8 cellular contexts compared by ENCODE assay signal in the genomic region with DNA sequence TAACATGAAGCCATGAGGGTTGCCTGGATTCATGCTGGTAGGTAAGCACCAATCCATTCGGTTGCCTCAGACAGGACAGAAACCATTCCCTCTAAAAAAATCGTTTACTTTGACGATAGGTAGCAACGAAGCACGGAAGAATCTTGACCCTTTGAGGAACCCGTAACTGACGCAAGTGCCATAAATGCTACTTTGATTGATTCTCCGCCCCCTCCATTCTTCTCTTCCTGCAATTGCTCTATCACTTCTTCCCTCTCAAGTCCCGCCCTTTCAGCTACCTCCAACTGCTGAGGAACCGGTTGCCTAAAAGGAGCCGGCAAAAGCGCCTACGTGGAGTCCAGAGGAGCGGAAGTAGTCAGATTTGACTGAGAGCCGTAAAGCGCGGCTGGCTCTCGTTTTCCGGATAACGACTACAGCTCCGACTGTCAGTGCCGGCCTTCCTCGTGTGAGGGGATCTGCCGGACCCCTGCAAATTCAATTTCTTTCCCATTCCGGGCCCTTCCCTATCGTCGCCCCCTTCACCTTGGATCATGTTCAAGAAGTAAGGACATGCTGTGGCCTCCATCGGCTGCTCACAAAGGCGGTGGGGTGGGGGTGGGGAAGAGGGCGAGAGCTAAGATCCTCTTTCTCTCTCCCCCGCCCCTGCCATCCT. TPM values are rescaled to one million over a fixed set of nuclear protein-coding genes. Genes with fewer than 3 reads are reported as not detected.
DNase-seq lines count a peak whose midpoint lies in the region; ATAC-seq and TF ChIP-seq lines count a peak whose summit lies in the region.

TSS of gene MCTS1 (plus strand) at position 395 of the 652 bp plus-strand sequence. CDS start at position 531, 136 bp downstream.

- H3K27me3 ChIP-seq in H7 (ENCODE audit: control insufficient read depth, insufficient read depth, low read length) = no peaks in the 10 kb centered on the region
- no peaks in the 10 kb centered on the region for H3K27me3 ChIP-seq in MG63
- H3K27me3 ChIP-seq in foreskin keratinocyte = no peaks in the 10 kb centered on the region
- H3K27me3 ChIP-seq in neural progenitor cell = no peaks in the 10 kb centered on the region

- peak within 1 kb of the TSS; percentile 68 for H3K4me2 ChIP-seq in neural progenitor cell

- H3K9me3 ChIP-seq in ES-I3 (ENCODE audit: control insufficient read depth, insufficient read depth, low read length) = no peaks in the 10 kb centered on the region
- no peaks in the 10 kb centered on the region for H3K9me3 ChIP-seq in MG63
- peaks cover 5% of the 10 kb centered on the region for H3K9me3 ChIP-seq in neural progenitor cell (ENCODE audit: low read depth)

- H3K4me3 Mint-ChIP-seq in neural progenitor cell = peak within 1 kb of the TSS; percentile 91

- peaks cover 3% of the 10 kb centered on the region for H3K9me3 Mint-ChIP-seq in neural progenitor cell

- DNase-seq in H7 (peak; percentile 42), MG63 (peak; percentile 93), SIG-M5 treated with dmso at 0.1 percent for 504 hours (lab: John Stamatoyannopoulos, UW; ENCODE audit: unreplicated experiment) (peak; percentile 95), foreskin keratinocyte (peak; percentile 87 to 94), neural progenitor cell (ENCODE audit: low spot score) (peak; percentile 89), stromal cell of bone marrow (ENCODE audit: low read depth) (peak; percentile 90)
- DNase-seq in activated naive CD4-positive, alpha-beta T cell (lab: John Stamatoyannopoulos, UW) = peak; percentile 21 to 55 (median 32)

- peaks cover 22% of the 10 kb centered on the region for H3K79me2 ChIP-seq in neural progenitor cell (ENCODE audit: low read depth)

- H3K9ac ChIP-seq in ES-I3 (ENCODE audit: low read depth, low read length) (peak within 1 kb of the TSS; percentile 76), neural progenitor cell (peak within 1 kb of the TSS; percentile 10)

- ATAC-seq in foreskin keratinocyte = peak; percentile 98

- H3K36me3 Mint-ChIP-seq in neural progenitor cell = peaks cover 3% of the 10 kb centered on the region

- H3K36me3 ChIP-seq in ES-I3 (ENCODE audit: insufficient read depth, low read length) (peaks cover 4% of the 10 kb centered on the region), H7 (replicated peaks; ENCODE audit: control insufficient read depth, insufficient read depth, low read length) (no peaks in the 10 kb centered on the region), MG63 (peaks cover 14% of the 10 kb centered on the region), neural progenitor cell (no peaks in the 10 kb centered on the region)

- H4K20me1 ChIP-seq in neural progenitor cell (ENCODE audit: low read depth) = no peaks in the 10 kb centered on the region

- H3K4me1 ChIP-seq in ES-I3 (ENCODE audit: insufficient read depth, low read length) = no peaks in the 10 kb centered on the region
- no peaks in the 10 kb centered on the region for H3K4me1 ChIP-seq in foreskin keratinocyte
- no peaks in the 10 kb centered on the region for H3K4me1 ChIP-seq in neural progenitor cell

- H3K4me1 Mint-ChIP-seq in neural progenitor cell = no peaks in the 10 kb centered on the region

- TF ChIP-seq CTCF in foreskin keratinocyte (conservative IDR thresholded peaks at IDR 0.05) (no peak), neural progenitor cell (IDR thresholded peaks at IDR 0.05) (no peak)

- H3K4me3 ChIP-seq in H7 (ENCODE audit: insufficient read depth, low read depth, low read length) (peak within 1 kb of the TSS; percentile 48), MG63 (peak within 1 kb of the TSS; percentile 83), neural progenitor cell (peak within 1 kb of the TSS; percentile 54)

- peaks cover 11% of the 10 kb centered on the region for H3F3A ChIP-seq in neural progenitor cell (ENCODE audit: low read depth)

- H2AFZ ChIP-seq in neural progenitor cell (replicated peaks) = peak within 1 kb of the TSS; percentile 38

- peaks cover 2% of the 10 kb centered on the region for H3K27me3 Mint-ChIP-seq in neural progenitor cell (ENCODE audit: insufficient read depth, low read depth)

- peak within 1 kb of the TSS; percentile 96 for H3K27ac Mint-ChIP-seq in neural progenitor cell

- H3K27ac ChIP-seq in foreskin keratinocyte (peak within 1 kb of the TSS; percentile 83), neural progenitor cell (peak within 1 kb of the TSS; percentile 64)

RNA-seq across cellular contexts. Expression of gene MCTS1, which starts in this region (rescaled TPM):
- 33.6 and 35.4 TPM in 2 replicates for total RNA-seq in H7 (2014; rRNA removed; shearing (Covaris generic))
- 130 and 189 TPM in 2 replicates for total RNA-seq in MG63 (2014; rRNA removed; shearing (Covaris generic); ENCODE audit: low replicate concordance)
- total RNA-seq in foreskin keratinocyte (58.1 and 63.1 TPM in 2 replicates), neural progenitor cell (ENCODE audit: low replicate concordance) (27.2 and 29.9 TPM in 2 replicates)
- polyA plus RNA-seq in foreskin keratinocyte = 73.8 and 78.6 TPM in 2 replicates

Comparison
In these comparisons a context has a peak if more than half of its experiments do, and no peak if none do; other contexts are left out.
1. Peak in every context shown above with its lines: DNase-seq, ATAC-seq, H3K4me3 ChIP-seq and H3K27ac ChIP-seq.
2. DNase-seq: peak in every context shown above with its lines; median percentile 95 in SIG-M5 treated with dmso at 0.1 percent for 504 hours; 93 in MG63; 90 in foreskin keratinocyte; 90 in stromal cell of bone marrow; 89 in neural progenitor cell; 42 in H7; 32 in activated naive CD4-positive, alpha-beta T cell.